ENCODE assay signal across 19 cellular contexts in the genomic region with DNA sequence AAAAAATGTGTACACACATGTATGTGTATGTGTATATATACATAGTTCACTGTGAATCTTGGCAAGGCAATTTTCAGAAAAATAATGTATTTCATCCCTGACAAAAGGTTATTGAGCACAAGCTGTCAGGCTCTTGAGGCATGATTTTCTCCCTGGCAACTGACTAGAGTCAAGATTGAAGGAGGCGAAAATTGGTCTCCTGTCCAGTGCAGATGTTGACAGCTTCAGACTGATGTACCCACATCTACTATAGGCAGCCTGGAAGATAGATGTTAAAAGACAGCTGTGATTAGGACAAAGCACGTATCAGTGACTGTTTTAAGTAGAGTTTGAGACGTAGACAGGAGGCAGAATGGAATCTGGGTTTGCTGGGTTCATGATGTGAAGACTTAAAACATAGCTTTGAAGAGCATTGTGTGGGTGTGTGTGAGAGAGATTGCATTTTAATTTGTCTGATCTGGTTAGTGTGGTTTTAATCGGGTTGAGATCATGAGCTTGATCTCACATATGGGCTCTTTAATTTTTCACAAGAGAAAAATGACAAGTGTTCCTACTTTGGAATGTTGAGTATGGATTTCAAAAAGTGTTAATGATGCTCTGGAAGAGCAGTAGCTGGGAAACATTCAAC. TPM values are rescaled to one million over a fixed set of nuclear protein-coding genes. Genes with fewer than 3 reads are reported as not detected.
A peak's percentile ranks its signal among the peaks of the same experiment; 100 is the strongest.
DNase-seq lines count a peak whose midpoint lies in the region; TF ChIP-seq lines count a peak whose summit lies in the region.
"Had no signal": no experiment of that assay in that cellular context is flagged by ENCODE, and none has a peak within 500 bp of the region (broad histone marks: within the 10 kb centered on the region; RNA-seq: fewer than 3 reads in every experiment).

No MANE protein-coding gene starts in this region.

- no peak overlapping the region for H3K27ac Mint-ChIP-seq in T-helper 2 cell treated with Interferon-gamma antibody and Interleukin-4, amounts not matched to agents 5 μg/mL and 100 μg/mL, for 36 hours
- peak overlapping the region; percentile 22 for H3K27ac Mint-ChIP-seq in HFFc6
- no peak overlapping the region for H3K27ac Mint-ChIP-seq in endodermal cell

- peak overlapping the region; percentile 14 for H3K27ac ChIP-seq in endodermal cell (ENCODE audit: low read depth, low read length)
- H3K27ac ChIP-seq: coronary artery, parathyroid adenoma, RWPE1, spleen, tibial artery had no signal

- no peaks in the 10 kb centered on the region for H3K36me3 Mint-ChIP-seq in T-helper 2 cell treated with Interferon-gamma antibody and Interleukin-4, amounts not matched to agents 5 μg/mL and 100 μg/mL, for 36 hours (ENCODE audit: low read depth)
- H3K36me3 Mint-ChIP-seq in HFFc6 (ENCODE audit: low read depth) = peaks cover 5% of the 10 kb centered on the region; the same call in 1 of the 2 replicates
- H3K36me3 Mint-ChIP-seq in endodermal cell (ENCODE audit: low read depth) = peaks cover 28% of the 10 kb centered on the region

- peaks cover 61% of the 10 kb centered on the region for H3K36me3 ChIP-seq in endodermal cell (ENCODE audit: control insufficient read depth, insufficient read depth, low read length)
- H3K36me3 ChIP-seq in BE2C = no peaks in the 10 kb centered on the region
- H3K36me3 ChIP-seq: tibial artery had no signal

- no peak overlapping the region for H3K4me3 Mint-ChIP-seq in T-helper 2 cell treated with Interferon-gamma antibody and Interleukin-4, amounts not matched to agents 5 μg/mL and 100 μg/mL, for 36 hours
- H3K4me3 Mint-ChIP-seq in HFFc6 = no peak overlapping the region
- no peak overlapping the region for H3K4me3 Mint-ChIP-seq in endodermal cell

- H3K9me3 Mint-ChIP-seq in T-helper 2 cell treated with Interferon-gamma antibody and Interleukin-4, amounts not matched to agents 5 μg/mL and 100 μg/mL, for 36 hours = no peaks in the 10 kb centered on the region
- H3K9me3 Mint-ChIP-seq in HFFc6 (no peaks in the 10 kb centered on the region), endodermal cell (no peaks in the 10 kb centered on the region)

- H3K4me1 ChIP-seq in endodermal cell (ENCODE audit: control insufficient read depth, insufficient read depth, low read length) = no peaks in the 10 kb centered on the region
- H3K4me1 ChIP-seq in BE2C = peaks cover 2% of the 10 kb centered on the region; the same call in 1 of the 2 replicates

- H3K4me1 Mint-ChIP-seq in T-helper 2 cell treated with Interferon-gamma antibody and Interleukin-4, amounts not matched to agents 5 μg/mL and 100 μg/mL, for 36 hours (ENCODE audit: low read depth) = peaks cover 9% of the 10 kb centered on the region
- H3K4me1 Mint-ChIP-seq in HFFc6 (ENCODE audit: low read depth) (peaks cover 65% of the 10 kb centered on the region), endodermal cell (peaks cover 22% of the 10 kb centered on the region)

- WGBS in endodermal cell (ENCODE audit: insufficient coverage in 1 of 2, insufficient read length in 1 of 2), 2 experiments = 87 to 94% methylated on average over 4 of the region's 4 CpGs

- H3K27me3 ChIP-seq in endodermal cell (ENCODE audit: control insufficient read depth, insufficient read depth, low read length, poor library complexity, severe bottlenecking) (no peaks in the 10 kb centered on the region), BE2C (no peaks in the 10 kb centered on the region)
- H3K27me3 ChIP-seq: spleen, tibial artery had no signal

- TF ChIP-seq CTCF in HFFc6 (IDR thresholded peaks at IDR 0.05) (no peak), endodermal cell (conservative IDR thresholded peaks at IDR 0.05) (no peak), BE2C (IDR thresholded peaks at IDR 0.05; ENCODE audit: low read depth, low read length) (no peak)

- H3K9ac ChIP-seq in endodermal cell (ENCODE audit: extremely low read depth, low read length, poor library complexity, severe bottlenecking) = no peak overlapping the region
- H3K9ac ChIP-seq: parathyroid adenoma had no signal

- H3K27me3 Mint-ChIP-seq in T-helper 2 cell treated with Interferon-gamma antibody and Interleukin-4, amounts not matched to agents 5 μg/mL and 100 μg/mL, for 36 hours (ENCODE audit: low read depth) = no peaks in the 10 kb centered on the region
- H3K27me3 Mint-ChIP-seq in HFFc6 (ENCODE audit: insufficient read depth) (no peaks in the 10 kb centered on the region; the same call in 1 of the 2 replicates), endodermal cell (ENCODE audit: insufficient read depth) (no peaks in the 10 kb centered on the region)

- H3K9me3 ChIP-seq in endodermal cell (ENCODE audit: control insufficient read depth, low read length) = peaks cover 8% of the 10 kb centered on the region
- no peaks in the 10 kb centered on the region for H3K9me3 ChIP-seq in BE2C
- H3K9me3 ChIP-seq: spleen, tibial artery had no signal

- H3K4me3 ChIP-seq in endodermal cell (ENCODE audit: low read length) = no peak overlapping the region
- no peak overlapping the region for H3K4me3 ChIP-seq in BE2C (ENCODE audit: low read depth, low read length)
- H3K4me3 ChIP-seq: coronary artery, spleen, tibial artery had no signal

- DNase-seq in T-helper 2 cell treated with Interferon-gamma antibody and Interleukin-4, amounts not matched to agents 5 μg/mL and 100 μg/mL, for 36 hours (ENCODE audit: low spot score) = peak; percentile 8
- DNase-seq in T-helper 2 cell (no peak), HFFc6 (no peak), endodermal cell (no peak), retina (peak; percentile 21), BE2C (no peak), HCEC 1CT (no peak), SW 1271 (lab: John Stamatoyannopoulos, UW) (no peak)
- DNase-seq: 8988T, C1 segment of cervical spinal cord, DND-41, H7, NCI-H1436 treated with DMSO at 0.1 percent for 48 hours, NCI-H226, spleen, tibial artery had no signal

RNA-seq across cellular contexts. Expression of a gene that starts 39.1 kb away (rescaled TPM):
- 100 to 1,000 TPM; 282 to 342 (median 292) TPM for total RNA-seq in HFFc6 (2021; fragmentation: NEBNext Ultra II Directional; extraction: Animal tissue kit (Norgen Biotek cat#: 25700))
- total RNA-seq in endodermal cell = 100 to 1,000 TPM; 298 to 305 TPM
- 251 TPM for polyA plus RNA-seq in endodermal cell (2013, experiment 1 of 2)
- polyA plus RNA-seq in endodermal cell (2013, experiment 2 of 2) = 256 TPM
- polyA plus RNA-seq in BE2C (2012; ENCODE audit: insufficient read depth, insufficient read length, low read depth) = 89.9 TPM

Comparison
In these comparisons a context has a peak if more than half of its experiments do, and no peak if none do; other contexts are left out.
1. DNase-seq: peak in T-helper 2 cell treated with Interferon-gamma antibody and Interleukin-4, amounts not matched to agents 5 μg/mL and 100 μg/mL, for 36 hours (single experiment) and retina (single experiment); none in T-helper 2 cell (0 of 5), HFFc6 (single experiment), endodermal cell (single experiment), BE2C (single experiment), HCEC 1CT (single experiment) and SW 1271 (0 of 2).